In genomic region chr2:45643543-45644542, GRCh38 we compare ENCODE assay signal across 1 cellular context.
TF ChIP-seq lines count a peak whose summit lies in the region.

No MANE protein-coding gene starts in this region.

TF ChIP-seq in HepG2, 621 proteins besides CTCF, POLR2A, EP300 and RAD21 (continued from another document and continues in another):
- TF ChIP-seq NAIF1 (CRISPR knock-in tag; IDR thresholded peaks at IDR 0.05; ENCODE audit: borderline replicate concordance) (no peak), DRAP1 (CRISPR knock-in tag; IDR thresholded peaks at IDR 0.05) (no peak), ELF4 (CRISPR knock-in tag; IDR thresholded peaks at IDR 0.05; ENCODE audit: borderline replicate concordance) (no peak), SPEN (CRISPR knock-in tag; IDR thresholded peaks at IDR 0.05; ENCODE audit: low read depth) (peak; percentile 84; the same call in 1 of the 2 replicates), THAP7 (CRISPR knock-in tag; IDR thresholded peaks at IDR 0.05) (peak; percentile 53; the same call in 1 of the 2 replicates), ZFP36 (IDR thresholded peaks at IDR 0.05; ENCODE audit: borderline replicate concordance, low read depth, low read length, partially characterized antibody) (peak; percentile 15), ZNF496 (CRISPR knock-in tag; IDR thresholded peaks at IDR 0.05; ENCODE audit: insufficient replicate concordance) (no peak), ZFAT (CRISPR knock-in tag; conservative IDR thresholded peaks at IDR 0.05) (no peak), LBX2 (CRISPR knock-in tag; IDR thresholded peaks at IDR 0.05; ENCODE audit: borderline replicate concordance) (0 out of 2 replicates have a peak, but pooled peaks have one; percentile 42), BCL3 (CRISPR knock-in tag; IDR thresholded peaks at IDR 0.05) (no peak; the same call in 1 of the 2 replicates), ZKSCAN5 (CRISPR knock-in tag; IDR thresholded peaks at IDR 0.05) (no peak), ZBTB10 (CRISPR knock-in tag; IDR thresholded peaks at IDR 0.05; ENCODE audit: borderline replicate concordance) (no peak), ZNF768 (CRISPR knock-in tag; IDR thresholded peaks at IDR 0.05) (peak; percentile 52; the same call in 1 of the 2 replicates), POGZ (CRISPR knock-in tag; IDR thresholded peaks at IDR 0.05) (peak; percentile 41; the same call in 1 of the 2 replicates), ZNF441 (CRISPR knock-in tag; IDR thresholded peaks at IDR 0.05; ENCODE audit: borderline replicate concordance) (0 out of 2 replicates have a peak, but pooled peaks have one; percentile 57), ZNF547 (CRISPR knock-in tag; IDR thresholded peaks at IDR 0.05) (no peak; the same call in 1 of the 2 replicates), MED8 (CRISPR knock-in tag; IDR thresholded peaks at IDR 0.05; ENCODE audit: insufficient replicate concordance) (no peak), ZNF761 (CRISPR knock-in tag; conservative IDR thresholded peaks at IDR 0.05) (0 out of 2 replicates have a peak, but pooled peaks have one; percentile 55), HOXA3 (CRISPR knock-in tag; IDR thresholded peaks at IDR 0.05) (0 out of 2 replicates have a peak, but pooled peaks have one; percentile 36), BCL6 (CRISPR knock-in tag; IDR thresholded peaks at IDR 0.05) (peak; percentile 20; the same call in 1 of the 2 replicates), E2F5 (CRISPR knock-in tag; conservative IDR thresholded peaks at IDR 0.05) (no peak), ZNF280B (CRISPR knock-in tag; IDR thresholded peaks at IDR 0.05; ENCODE audit: borderline replicate concordance) (peak; percentile 68; the same call in 1 of the 2 replicates), NFE2L2 (IDR thresholded peaks at IDR 0.05; ENCODE audit: low read length) (no peak), POLR2G (IDR thresholded peaks at IDR 0.05; ENCODE audit: low read depth, low read length) (no peak), FOXC1 (CRISPR knock-in tag; IDR thresholded peaks at IDR 0.05; ENCODE audit: borderline replicate concordance) (peak; percentile 82; the same call in 1 of the 2 replicates), TGIF2 (CRISPR knock-in tag; IDR thresholded peaks at IDR 0.05) (no peak), ZFP41 (CRISPR knock-in tag; IDR thresholded peaks at IDR 0.05; ENCODE audit: borderline replicate concordance) (no peak), HIVEP1 (CRISPR knock-in tag; IDR thresholded peaks at IDR 0.05) (no peak), RARG (CRISPR knock-in tag; IDR thresholded peaks at IDR 0.05; ENCODE audit: low read depth) (no peak), ZNF556 (CRISPR knock-in tag; IDR thresholded peaks at IDR 0.05; ENCODE audit: borderline replicate concordance) (peak; percentile 79; the same call in 1 of the 2 replicates), ZFP37 (CRISPR knock-in tag; IDR thresholded peaks at IDR 0.05; ENCODE audit: borderline replicate concordance) (no peak), PITX1 (CRISPR knock-in tag; IDR thresholded peaks at IDR 0.05) (no peak), ZNF563 (CRISPR knock-in tag; IDR thresholded peaks at IDR 0.05) (no peak), FOXO1 (CRISPR knock-in tag; IDR thresholded peaks at IDR 0.05) (peak; percentile 46; the same call in 1 of the 2 replicates), THRA (CRISPR knock-in tag; IDR thresholded peaks at IDR 0.05; ENCODE audit: borderline replicate concordance) (no peak), ZNF672 (CRISPR knock-in tag; IDR thresholded peaks at IDR 0.05) (no peak), HNRNPL (IDR thresholded peaks at IDR 0.05; ENCODE audit: low read depth, low read length) (no peak), ZNF576 (CRISPR knock-in tag; IDR thresholded peaks at IDR 0.05) (no peak), ZNF329 (CRISPR knock-in tag; IDR thresholded peaks at IDR 0.05; ENCODE audit: low read depth) (no peak), SNAPC4 (CRISPR knock-in tag; IDR thresholded peaks at IDR 0.05) (no peak), ZNF251 (CRISPR knock-in tag; IDR thresholded peaks at IDR 0.05) (no peak), NR2F1 (CRISPR knock-in tag; IDR thresholded peaks at IDR 0.05) (no peak), ZSCAN22 (CRISPR knock-in tag; IDR thresholded peaks at IDR 0.05) (no peak), ARNTL (CRISPR knock-in tag; IDR thresholded peaks at IDR 0.05) (no peak), ARID2 (CRISPR knock-in tag; IDR thresholded peaks at IDR 0.05; ENCODE audit: borderline replicate concordance) (0 out of 2 replicates have a peak, but pooled peaks have one; percentile 20), ZUFSP (CRISPR knock-in tag; IDR thresholded peaks at IDR 0.05; ENCODE audit: borderline replicate concordance) (no peak)
